Comparison of ENCODE assay signal across 9 cellular contexts in the genomic region with DNA sequence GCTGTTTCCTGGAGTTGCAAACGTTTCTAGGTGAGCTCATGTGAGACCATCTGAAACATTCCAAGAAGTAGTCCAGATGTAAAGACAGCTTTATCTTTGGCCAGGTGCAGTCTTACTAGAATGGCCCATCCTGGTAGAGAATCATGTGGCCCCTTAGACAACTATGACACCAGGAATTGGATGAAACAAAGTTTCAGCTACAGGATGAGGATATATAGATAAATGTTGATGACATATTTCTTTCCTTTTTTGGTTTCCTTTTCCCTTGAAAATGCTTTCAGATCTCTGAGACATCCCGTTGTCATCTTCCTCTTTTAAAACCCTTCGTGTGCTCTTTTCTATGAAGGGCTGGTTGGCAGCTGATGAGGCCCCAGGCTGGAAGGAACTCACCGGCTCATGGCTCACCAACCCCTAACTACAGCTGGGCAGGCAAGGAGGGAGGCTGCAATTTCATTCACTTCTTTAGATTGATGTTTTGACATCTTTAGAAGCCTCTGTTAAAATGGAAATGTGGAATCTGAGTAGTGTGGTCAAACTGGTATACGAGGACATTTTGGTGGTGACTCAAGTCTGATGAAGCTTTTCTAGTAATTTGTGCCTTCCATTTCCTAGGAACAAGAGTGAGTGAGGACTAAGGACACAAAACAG.
DNase-seq lines count a peak whose midpoint lies in the region; ATAC-seq and TF ChIP-seq lines count a peak whose summit lies in the region.
"Had no signal": no experiment of that assay in that cellular context is flagged by ENCODE, and none has a peak within 500 bp of the region (broad histone marks: within the 10 kb centered on the region; RNA-seq: fewer than 3 reads in every experiment).

No MANE protein-coding gene starts in this region.

- intact Hi-C loops in stomach (cut with DNase I; ENCODE audit: low total_unique reads): no loop called here

- peak; percentile 71 for DNase-seq in activated T-cell treated with anti-CD3 and anti-CD28 coated beads, Interleukin-2, amount 50 U/mL, for 24 hours
- DNase-seq in activated T-cell treated with anti-CD3 and anti-CD28 coated beads for 4 hours: no peak
- peak; percentile 63 for DNase-seq in T-helper 2 cell treated with Interferon-gamma antibody and Interleukin-4, amounts not matched to agents 5 μg/mL and 100 μg/mL, for 36 hours (ENCODE audit: low spot score)
- peak; percentile 26 to 42 for DNase-seq in foreskin keratinocyte
- DNase-seq in stomach: no peak
- DNase-seq in activated gamma-delta T cell (lab: John Stamatoyannopoulos, UW): no peak
- DNase-seq in NCI-H510A treated with DMSO at 0.1 percent for 48 hours (lab: John Stamatoyannopoulos, UW): no peak
- DNase-seq in cerebellum (ENCODE audit: low spot score): no peak
- DNase-seq: PC-9 had no signal

- peak overlapping the region; percentile 99 for H3K27ac Mint-ChIP-seq in activated T-cell treated with anti-CD3 and anti-CD28 coated beads, Interleukin-2, amount 50 U/mL, for 24 hours
- peak overlapping the region; percentile 91 for H3K27ac Mint-ChIP-seq in T-helper 2 cell treated with Interferon-gamma antibody and Interleukin-4, amounts not matched to agents 5 μg/mL and 100 μg/mL, for 36 hours

- TF ChIP-seq POLR2A in stomach (IDR thresholded peaks at IDR 0.05): no peak

- H3K36me3 ChIP-seq in stomach: no peaks in the 10 kb centered on the region

- H3K36me3 Mint-ChIP-seq in activated T-cell treated with anti-CD3 and anti-CD28 coated beads, Interleukin-2, amount 50 U/mL, for 24 hours (ENCODE audit: low read depth): no peaks in the 10 kb centered on the region
- no peaks in the 10 kb centered on the region for H3K36me3 Mint-ChIP-seq in T-helper 2 cell treated with Interferon-gamma antibody and Interleukin-4, amounts not matched to agents 5 μg/mL and 100 μg/mL, for 36 hours (ENCODE audit: low read depth)

- no peak for TF ChIP-seq EP300 in stomach (IDR thresholded peaks at IDR 0.05)

- peaks cover 7% of the 10 kb centered on the region for H3K27me3 Mint-ChIP-seq in activated T-cell treated with anti-CD3 and anti-CD28 coated beads, Interleukin-2, amount 50 U/mL, for 24 hours
- no peaks in the 10 kb centered on the region for H3K27me3 Mint-ChIP-seq in T-helper 2 cell treated with Interferon-gamma antibody and Interleukin-4, amounts not matched to agents 5 μg/mL and 100 μg/mL, for 36 hours (ENCODE audit: low read depth)

- WGBS in stomach, 5 donors: 62 to 68% (median 67%) methylated on average over 5 of the region's 5 CpGs

- no peaks in the 10 kb centered on the region for H3K9me3 Mint-ChIP-seq in activated T-cell treated with anti-CD3 and anti-CD28 coated beads, Interleukin-2, amount 50 U/mL, for 24 hours
- no peaks in the 10 kb centered on the region for H3K9me3 Mint-ChIP-seq in T-helper 2 cell treated with Interferon-gamma antibody and Interleukin-4, amounts not matched to agents 5 μg/mL and 100 μg/mL, for 36 hours

- H3K9me3 ChIP-seq in stomach: no peaks in the 10 kb centered on the region

- H3K4me1 ChIP-seq in foreskin keratinocyte (peaks cover 14% of the 10 kb centered on the region), stomach (peaks cover 10 to 28% (median 21%) of the 10 kb centered on the region in 4 donors)

- no peak for TF ChIP-seq CTCF in foreskin keratinocyte (conservative IDR thresholded peaks at IDR 0.05)
- no peak for TF ChIP-seq CTCF in stomach (IDR thresholded peaks at IDR 0.05)

- H3K4me3 ChIP-seq in stomach: no peak overlapping the region
- H3K4me3 ChIP-seq: PC-9 had no signal

- ATAC-seq in foreskin keratinocyte: peak; percentile 65

- H3K27me3 ChIP-seq in foreskin keratinocyte (no peaks in the 10 kb centered on the region), stomach (no peaks in the 10 kb centered on the region)

- peaks cover 69% of the 10 kb centered on the region for H3K4me1 Mint-ChIP-seq in activated T-cell treated with anti-CD3 and anti-CD28 coated beads, Interleukin-2, amount 50 U/mL, for 24 hours (ENCODE audit: low read depth)
- peaks cover 41% of the 10 kb centered on the region for H3K4me1 Mint-ChIP-seq in T-helper 2 cell treated with Interferon-gamma antibody and Interleukin-4, amounts not matched to agents 5 μg/mL and 100 μg/mL, for 36 hours (ENCODE audit: low read depth)

- H3K4me3 Mint-ChIP-seq in activated T-cell treated with anti-CD3 and anti-CD28 coated beads, Interleukin-2, amount 50 U/mL, for 24 hours: peak overlapping the region; percentile 60
- peak overlapping the region; percentile 47 for H3K4me3 Mint-ChIP-seq in T-helper 2 cell treated with Interferon-gamma antibody and Interleukin-4, amounts not matched to agents 5 μg/mL and 100 μg/mL, for 36 hours

- H3K27ac ChIP-seq in foreskin keratinocyte (peak overlapping the region; percentile 11), stomach (peak overlapping the region in 3 of 5 donors; percentile 4 to 48 (median 33))
- H3K27ac ChIP-seq: PC-9 had no signal

Comparison
In these comparisons a context has a peak if more than half of its experiments do, and no peak if none do; other contexts are left out.
1. DNase-seq: peak in activated T-cell treated with anti-CD3 and anti-CD28 coated beads, Interleukin-2, amount 50 U/mL, for 24 hours (single experiment), T-helper 2 cell treated with Interferon-gamma antibody and Interleukin-4, amounts not matched to agents 5 μg/mL and 100 μg/mL, for 36 hours (single experiment) and foreskin keratinocyte (2 of 2); none in activated T-cell treated with anti-CD3 and anti-CD28 coated beads for 4 hours (single experiment), stomach (single experiment), activated gamma-delta T cell (single experiment), NCI-H510A treated with DMSO at 0.1 percent for 48 hours (single experiment) and cerebellum (single experiment).